25 cellular contexts compared by ENCODE assay signal in the genomic region with DNA sequence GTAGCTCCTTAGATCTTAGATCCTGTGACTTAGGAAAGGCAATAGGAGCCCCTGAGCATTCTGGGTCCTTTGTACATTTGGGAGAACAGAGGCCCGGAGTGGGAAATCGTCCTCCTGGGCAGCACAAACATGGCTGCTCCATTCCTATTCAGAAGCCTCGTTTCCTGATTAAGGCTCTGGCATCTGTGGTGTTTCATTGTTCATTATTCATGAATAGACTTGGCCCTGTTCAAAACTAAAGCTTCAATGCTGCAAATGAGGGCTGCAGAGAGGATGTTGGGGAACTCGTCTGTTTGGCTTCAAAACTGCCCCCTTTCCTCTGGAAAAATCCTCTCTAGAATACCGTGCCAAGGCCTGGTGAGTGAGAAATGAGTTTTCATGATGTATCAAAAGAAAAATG. TPM values are rescaled to one million over a fixed set of nuclear protein-coding genes. Genes with fewer than 3 reads are reported as not detected.
DNase-seq lines count a peak whose midpoint lies in the region; ATAC-seq and TF ChIP-seq lines count a peak whose summit lies in the region.
"Had no signal": no experiment of that assay in that cellular context is flagged by ENCODE, and none has a peak within 500 bp of the region (broad histone marks: within the 10 kb centered on the region; RNA-seq: fewer than 3 reads in every experiment).

No MANE protein-coding gene starts in this region.

- H3K27me3 Mint-ChIP-seq in neural progenitor cell (ENCODE audit: insufficient read depth, low read depth) (peaks cover 30% of the 10 kb centered on the region), type B pancreatic cell (peaks cover 48% of the 10 kb centered on the region)

- ATAC-seq in heart right ventricle = no peak
- ATAC-seq in left cardiac atrium = no peak
- ATAC-seq: CD8-positive, alpha-beta T cell had no signal

- no peak overlapping the region for H3K9ac ChIP-seq in neural progenitor cell
- H3K9ac ChIP-seq: BLaER1 treated with 17β-estradiol and CSF1 and Interleukin-3, amounts not matched to agents 10 nM and 100 nM; KMS-11 had no signal

- H3K36me3 Mint-ChIP-seq in neural progenitor cell (no peaks in the 10 kb centered on the region), type B pancreatic cell (no peaks in the 10 kb centered on the region)
- H3K36me3 Mint-ChIP-seq: CD8-positive, alpha-beta T cell had no signal

- DNase-seq in heart right ventricle (no peak), left cardiac atrium (no peak), globus pallidus (ENCODE audit: low spot score) (peak; percentile 79), neural progenitor cell (ENCODE audit: low spot score) (no peak), type B pancreatic cell (ENCODE audit: extremely low spot score, unreplicated experiment) (no peak), COLO668 (lab: John Stamatoyannopoulos, UW; ENCODE audit: unreplicated experiment) (no peak), ureter (ENCODE audit: low spot score) (no peak)
- DNase-seq in stimulated activated CD4-positive, alpha-beta T cell treated with anti-CD3 and anti-CD28 coated beads, Interleukin-4, amount 100 ng/mL, for 24 hours = no peak
- DNase-seq: Calu3; CD8-positive, alpha-beta T cell; DMS153; GOT3; HCEC 1CT; IMR-90; NCI-H1105; NCI-H2029 treated with DMSO at 0.1 percent for 48 hours; NCI-H2171; NCI-H345; NCI-H524 treated with DMSO at 0.1 percent for 48 hours; SJCRH30 had no signal

- H3K4me3 ChIP-seq in heart right ventricle (no peak overlapping the region), neural progenitor cell (no peak overlapping the region)
- H3K4me3 ChIP-seq: BLaER1 treated with 17β-estradiol and CSF1 and Interleukin-3, amounts not matched to agents 10 nM and 100 nM; SJCRH30 had no signal

- intact Hi-C loops in heart right ventricle (cut with DNase I) (no loop called here), left cardiac atrium (cut with DNase I) (no loop called here)

- peaks cover 8% of the 10 kb centered on the region for H3F3A ChIP-seq in neural progenitor cell (ENCODE audit: low read depth)

- TF ChIP-seq CTCF in heart right ventricle (IDR thresholded peaks at IDR 0.05) = no peak
- TF ChIP-seq CTCF in neural progenitor cell (IDR thresholded peaks at IDR 0.05) = no peak
- TF ChIP-seq CTCF in type B pancreatic cell (conservative IDR thresholded peaks at IDR 0.05) = no peak

- peak overlapping the region; percentile 63 for H3K4me3 Mint-ChIP-seq in neural progenitor cell
- peak overlapping the region; percentile 67 for H3K4me3 Mint-ChIP-seq in type B pancreatic cell
- H3K4me3 Mint-ChIP-seq: CD8-positive, alpha-beta T cell had no signal

- no peaks in the 10 kb centered on the region for H3K79me2 ChIP-seq in neural progenitor cell (ENCODE audit: low read depth)

- H3K27me3 ChIP-seq in heart right ventricle (peaks cover 0 to 67% (median 0%) of the 10 kb centered on the region in 7 donors), neural progenitor cell (peaks cover 52% of the 10 kb centered on the region)
- H3K27me3 ChIP-seq: BLaER1 treated with 17β-estradiol and CSF1 and Interleukin-3, amounts not matched to agents 10 nM and 100 nM had no signal

- no peaks in the 10 kb centered on the region for H3K36me3 ChIP-seq in heart right ventricle
- H3K36me3 ChIP-seq in neural progenitor cell = no peaks in the 10 kb centered on the region
- H3K36me3 ChIP-seq: BLaER1 treated with 17β-estradiol and CSF1 and Interleukin-3, amounts not matched to agents 10 nM and 100 nM; SJCRH30 had no signal

- H3K4me1 ChIP-seq in heart right ventricle (peaks cover 3 to 31% (median 17%) of the 10 kb centered on the region in 9 donors), neural progenitor cell (peaks cover 15% of the 10 kb centered on the region)

- H3K4me1 Mint-ChIP-seq in neural progenitor cell (peaks cover 33% of the 10 kb centered on the region), type B pancreatic cell (ENCODE audit: unreplicated experiment) (peaks cover 2% of the 10 kb centered on the region)

- H2AFZ ChIP-seq in neural progenitor cell (replicated peaks) = no peak overlapping the region

- H3K9me3 Mint-ChIP-seq in neural progenitor cell (no peaks in the 10 kb centered on the region), type B pancreatic cell (no peaks in the 10 kb centered on the region)
- H3K9me3 Mint-ChIP-seq: CD8-positive, alpha-beta T cell had no signal

- H4K20me1 ChIP-seq in neural progenitor cell (ENCODE audit: low read depth) = no peaks in the 10 kb centered on the region
- H4K20me1 ChIP-seq: BLaER1 treated with 17β-estradiol and CSF1 and Interleukin-3, amounts not matched to agents 10 nM and 100 nM had no signal

- H3K4me2 ChIP-seq in neural progenitor cell = no peak overlapping the region
- H3K4me2 ChIP-seq: BLaER1 treated with 17β-estradiol and CSF1 and Interleukin-3, amounts not matched to agents 10 nM and 100 nM; KMS-11 had no signal

- H3K27ac ChIP-seq in heart right ventricle (peak overlapping the region in 6 of 10 donors; percentile 30 to 88 (median 66)), neural progenitor cell (no peak overlapping the region)
- H3K27ac ChIP-seq: 22Rv1; BLaER1 treated with 17β-estradiol and CSF1 and Interleukin-3, amounts not matched to agents 10 nM and 100 nM; KMS-11; SJCRH30 had no signal

- H3K9me3 ChIP-seq in heart right ventricle (no peaks in the 10 kb centered on the region), neural progenitor cell (ENCODE audit: low read depth) (no peaks in the 10 kb centered on the region)
- H3K9me3 ChIP-seq: SJCRH30 had no signal

- H3K27ac Mint-ChIP-seq in neural progenitor cell (peak overlapping the region; percentile 87), type B pancreatic cell (no peak overlapping the region)
- H3K27ac Mint-ChIP-seq: CD8-positive, alpha-beta T cell had no signal

- WGBS in heart right ventricle, 2 donors = 58 to 77% methylated on average over 5 of the region's 5 CpGs

RNA-seq across cellular contexts. Expression of gene HTRA1, which starts 3.4 kb away (rescaled TPM):
- 100 to 1,000 TPM in 2 of 10 donors, 10 to 100 TPM in 8; 23.4 to 108 (median 73.1) TPM for total RNA-seq in heart right ventricle
- polyA plus RNA-seq in heart right ventricle = 10 to 100 TPM; 31.9 to 35.4 TPM
- total RNA-seq in left cardiac atrium = 10 to 100 TPM; 69.4 to 73.5 TPM
- total RNA-seq in neural progenitor cell (ENCODE audit: low replicate concordance) = 12.2 and 17.0 TPM in 2 replicates
- total RNA-seq in type B pancreatic cell (ENCODE audit: low replicate concordance) = 12.9 and 32.6 TPM in 2 replicates
- total RNA-seq in ureter = 55.2 TPM
- total RNA-seq: CD8-positive, alpha-beta T cell; OCI-LY7 had no signal

RNA-seq across cellular contexts. Expression of gene ARMS2, which starts 3.5 kb away (rescaled TPM):
- total RNA-seq in heart right ventricle (1 to 10 TPM in 1 of 10 donors, under 1 TPM in 3, not detected in 6; 0.33 to 1.3 (median 0.94) TPM), left cardiac atrium (not detected), neural progenitor cell (ENCODE audit: low replicate concordance) (not detected in 2 replicates), type B pancreatic cell (ENCODE audit: low replicate concordance) (not detected in 2 replicates), ureter (not detected)
- polyA plus RNA-seq in heart right ventricle = not detected
- total RNA-seq: Calu3; CD8-positive, alpha-beta T cell; Daoy; IMR-90; OCI-LY7; SJCRH30 had no signal
- polyA plus RNA-seq: IMR-90 had no signal
